In the genomic region with DNA sequence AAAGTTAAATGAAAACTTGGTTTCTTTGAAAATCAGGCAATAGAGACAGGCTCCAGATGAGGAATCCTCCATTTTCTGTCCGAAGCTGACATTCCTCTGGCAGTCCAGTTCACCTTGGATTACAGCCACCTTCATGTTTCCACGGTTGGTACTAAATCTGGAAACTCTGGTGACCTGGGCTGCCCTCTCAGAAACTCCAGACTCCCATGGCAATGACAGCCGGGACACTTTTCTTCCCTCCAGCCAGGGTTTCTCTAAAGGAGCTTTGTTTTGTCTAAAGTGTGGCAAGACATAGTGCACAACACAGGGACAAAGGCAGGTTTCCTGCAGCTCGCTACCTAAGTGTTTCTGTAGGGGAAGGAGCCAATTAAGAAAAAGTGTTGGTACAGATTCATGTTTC, we compare ENCODE assay signal across 21 cellular contexts. TPM values are rescaled to one million over a fixed set of nuclear protein-coding genes. Genes with fewer than 3 reads are reported as not detected.
DNase-seq lines count a peak whose midpoint lies in the region; ATAC-seq and TF ChIP-seq lines count a peak whose summit lies in the region.
"Had no signal": no experiment of that assay in that cellular context is flagged by ENCODE, and none has a peak within 500 bp of the region (broad histone marks: within the 10 kb centered on the region; RNA-seq: fewer than 3 reads in every experiment).

No MANE protein-coding gene starts in this region.

- H3K27me3 Mint-ChIP-seq in naive thymus-derived CD4-positive, alpha-beta T cell = no peaks in the 10 kb centered on the region
- H3K27me3 Mint-ChIP-seq in H9 (ENCODE audit: low read depth) = no peaks in the 10 kb centered on the region
- H3K27me3 Mint-ChIP-seq: activated CD4-positive, alpha-beta T cell treated with anti-CD3 and anti-CD28 coated beads, Interleukin-2, amount 10 ng/mL, durations not matched to agents 24 days and 14 days had no signal

- peak overlapping the region in 8 of 9 donors; percentile 21 to 82 (median 48) for H3K27ac Mint-ChIP-seq in naive thymus-derived CD4-positive, alpha-beta T cell
- H3K27ac Mint-ChIP-seq in H9 = no peak overlapping the region; a peak in 1 of 7 replicates
- H3K27ac Mint-ChIP-seq: activated CD4-positive, alpha-beta T cell treated with anti-CD3 and anti-CD28 coated beads, Interleukin-2, amount 10 ng/mL, durations not matched to agents 24 days and 14 days had no signal

- no peak overlapping the region for H3K9ac ChIP-seq in Karpas-422 (ENCODE audit: low read length)
- no peak overlapping the region for H3K9ac ChIP-seq in H9 (ENCODE audit: extremely low read depth, insufficient read length, low read length)

- H3K4me3 ChIP-seq in AG10803 (ENCODE audit: low read length) (0 out of 2 replicates have a peak overlapping the region, but pooled peaks have one; percentile 10), Karpas-422 (ENCODE audit: low read length) (no peak overlapping the region), fibroblast of the aortic adventitia (ENCODE audit: low read depth, low read length) (no peak overlapping the region)
- H3K4me3 ChIP-seq in naive thymus-derived CD4-positive, alpha-beta T cell (ENCODE audit: low read length) = no peak overlapping the region
- H3K4me3 ChIP-seq: esophagus squamous epithelium had no signal

- POLR2A ChIA-PET in naive thymus-derived CD4-positive, alpha-beta T cell (lab: Charles Lee) = interaction anchor here (0.7 to 0.8 kb wide), 3 partner anchors 15 to 1269 kb away, joined by 3 to 5 read pairs (median 4); no protein-coding TSS in a partner anchor

- H3K4ac ChIP-seq in H9 (ENCODE audit: low read depth, low read length) = no peak overlapping the region

- no peak overlapping the region for H2BK15ac ChIP-seq in H9 (ENCODE audit: low read depth, low read length)

- H4K91ac ChIP-seq in H9 (ENCODE audit: insufficient read length, low read depth, low read length) = no peak overlapping the region

- H3K79me1 ChIP-seq in H9 (ENCODE audit: insufficient read depth, low read depth, low read length, poor library complexity, severe bottlenecking) = no peaks in the 10 kb centered on the region

- TF ChIP-seq CTCF in AG10803 (conservative IDR thresholded peaks at IDR 0.05; ENCODE audit: low read length) (no peak), fibroblast of the aortic adventitia (IDR thresholded peaks at IDR 0.05; ENCODE audit: insufficient read depth, low read length) (no peak), H9 (conservative IDR thresholded peaks at IDR 0.05) (no peak)

- H3K4me3 Mint-ChIP-seq in naive thymus-derived CD4-positive, alpha-beta T cell = no peak overlapping the region
- no peak overlapping the region for H3K4me3 Mint-ChIP-seq in H9
- H3K4me3 Mint-ChIP-seq: activated CD4-positive, alpha-beta T cell treated with anti-CD3 and anti-CD28 coated beads, Interleukin-2, amount 10 ng/mL, durations not matched to agents 24 days and 14 days; activated T-cell treated with anti-CD3 and anti-CD28 coated beads, Interleukin-2, amount 50 U/mL, for 4 hours had no signal

- no peak overlapping the region for H3K23ac ChIP-seq in H9 (ENCODE audit: insufficient read length, low read depth, low read length)

- H3K36me3 Mint-ChIP-seq in naive thymus-derived CD4-positive, alpha-beta T cell = peaks cover 5 to 49% (median 33%) of the 10 kb centered on the region in 5 donors
- H3K36me3 Mint-ChIP-seq in H9 (ENCODE audit: insufficient read depth in 1 of 3, low read depth in 3 of 3) = peaks cover 10 to 16% (median 16%) of the 10 kb centered on the region in 3 experiments; a peak in 6 of 7 replicates

- H3K79me2 ChIP-seq in Karpas-422 (ENCODE audit: low read length) (no peaks in the 10 kb centered on the region), H9 (ENCODE audit: insufficient read depth, low read length) (no peaks in the 10 kb centered on the region)

- no peak overlapping the region for H4K5ac ChIP-seq in H9 (ENCODE audit: insufficient read length, low read depth, low read length)

- H3K9me3 ChIP-seq in Karpas-422 (ENCODE audit: low read length) = no peaks in the 10 kb centered on the region
- H3K9me3 ChIP-seq in naive thymus-derived CD4-positive, alpha-beta T cell (ENCODE audit: control insufficient read depth in 2 of 3, low read length in 3 of 3) = no peaks in the 10 kb centered on the region
- H3K9me3 ChIP-seq in H9 (ENCODE audit: control insufficient read depth, low read depth, low read length) = no peaks in the 10 kb centered on the region
- H3K9me3 ChIP-seq: esophagus squamous epithelium had no signal

- CTCF ChIA-PET in naive thymus-derived CD4-positive, alpha-beta T cell (lab: Charles Lee) = interaction anchor here (0.5 to 0.6 kb wide), 2 partner anchors 174 to 589 kb away, joined by 3 to 13 read pairs; no protein-coding TSS in a partner anchor

- H4K20me1 ChIP-seq in Karpas-422 (ENCODE audit: insufficient read depth, low read depth, low read length) (no peaks in the 10 kb centered on the region), H9 (ENCODE audit: control insufficient read depth, insufficient read depth, insufficient read length) (no peaks in the 10 kb centered on the region)

- intact Hi-C loops in naive thymus-derived CD4-positive, alpha-beta T cell (cut with micrococcal nuclease) = loop anchor here in 1 of 2 donors (5.0 kb wide), 1 partner anchor 40 kb away; the partner anchor contains the start of gene NLRC3

- no peak overlapping the region for H2BK12ac ChIP-seq in H9 (ENCODE audit: insufficient read length, low read depth, low read length)

- no peaks in the 10 kb centered on the region for H3K9me2 ChIP-seq in Karpas-422 (replicated peaks; ENCODE audit: insufficient read depth, low read length)

- no peak overlapping the region for H3T11ph ChIP-seq in H9 (ENCODE audit: low read length)

- H2BK5ac ChIP-seq in H9 (ENCODE audit: insufficient read length, low read length) = no peak overlapping the region

- H3K27ac ChIP-seq in Karpas-422 (ENCODE audit: low read length) (peak overlapping the region; percentile 68), H9 (ENCODE audit: insufficient read length, low read depth, low read length) (no peak overlapping the region)
- peak overlapping the region; percentile 27 for H3K27ac ChIP-seq in naive thymus-derived CD4-positive, alpha-beta T cell (ENCODE audit: low read depth, low read length)

- peaks cover 9% of the 10 kb centered on the region for H3K36me3 ChIP-seq in Karpas-422 (ENCODE audit: insufficient read depth, low read length)
- peaks cover 0 to 78% (median 26%) of the 10 kb centered on the region in 3 experiments for H3K36me3 ChIP-seq in naive thymus-derived CD4-positive, alpha-beta T cell (ENCODE audit: control insufficient read depth in 2 of 3, insufficient read depth in 3 of 3, low read length in 3 of 3)

- H2AK5ac ChIP-seq in H9 (ENCODE audit: insufficient read length, low read length) = no peak overlapping the region

- WGBS in H9 (ENCODE audit: extremely low coverage, insufficient read length, low lambda C conversion rate) = no CpG with 5 or more reads among the region's 4 CpGs

- H3K9me3 Mint-ChIP-seq in naive thymus-derived CD4-positive, alpha-beta T cell = no peaks in the 10 kb centered on the region
- H3K9me3 Mint-ChIP-seq in H9 = no peaks in the 10 kb centered on the region
- H3K9me3 Mint-ChIP-seq: activated CD4-positive, alpha-beta T cell treated with anti-CD3 and anti-CD28 coated beads, Interleukin-2, amount 10 ng/mL, durations not matched to agents 24 days and 14 days; activated T-cell treated with anti-CD3 and anti-CD28 coated beads, Interleukin-2, amount 50 U/mL, for 4 hours had no signal

- H3K4me1 Mint-ChIP-seq in naive thymus-derived CD4-positive, alpha-beta T cell = peaks cover 4 to 19% (median 11%) of the 10 kb centered on the region in 7 donors
- H3K4me1 Mint-ChIP-seq in H9 = peaks cover 7 to 8% of the 10 kb centered on the region in 2 experiments
- H3K4me1 Mint-ChIP-seq: activated CD4-positive, alpha-beta T cell treated with anti-CD3 and anti-CD28 coated beads, Interleukin-2, amount 10 ng/mL, durations not matched to agents 24 days and 14 days had no signal

- no peak overlapping the region for H3K56ac ChIP-seq in H9 (ENCODE audit: insufficient read length, low read depth, low read length)

- no peak overlapping the region for H4K8ac ChIP-seq in H9 (replicated peaks; ENCODE audit: insufficient read length, low read depth, low read length)

- H2AFZ ChIP-seq in Karpas-422 (ENCODE audit: low read length) (no peak overlapping the region), H9 (ENCODE audit: low read length) (no peak overlapping the region)

- H3K14ac ChIP-seq in H9 (ENCODE audit: insufficient read depth, low read length) = no peak overlapping the region

- DNase-seq in AG10803 (ENCODE audit: low read depth) (peak; percentile 58), Karpas-422 (no peak), fibroblast of the aortic adventitia (ENCODE audit: low read depth) (peak; percentile 30), H9 (no peak)
- no peak for DNase-seq in naive thymus-derived CD4-positive, alpha-beta T cell
- DNase-seq: activated CD4-positive, alpha-beta T cell treated with anti-CD3 and anti-CD28 coated beads, Interleukin-2, amount 10 ng/mL, durations not matched to agents 24 days and 14 days; activated T-cell treated with anti-CD3 and anti-CD28 coated beads, Interleukin-2, amount 50 U/mL, for 4 hours; dermis blood vessel endothelial cell; DMS79; esophagus squamous epithelium; NCI-H1930; NCI-H526 treated with DMSO at 0.1 percent for 48 hours; T-helper 1 cell had no signal

- H2BK120ac ChIP-seq in H9 (ENCODE audit: low read depth, low read length, poor library complexity, severe bottlenecking) = no peak overlapping the region

- no peak overlapping the region for H3K18ac ChIP-seq in H9 (ENCODE audit: insufficient read length, low read depth, low read length)

- no peak for ATAC-seq in naive thymus-derived CD4-positive, alpha-beta T cell
- ATAC-seq in GM21360 (IDR thresholded peaks at IDR 0.05; ENCODE audit: unreplicated experiment) (no peak), HG02571 (IDR thresholded peaks at IDR 0.05; ENCODE audit: unreplicated experiment) (no peak), HG03045 (IDR thresholded peaks at IDR 0.05; ENCODE audit: unreplicated experiment) (no peak)
- ATAC-seq: activated T-cell treated with anti-CD3 and anti-CD28 coated beads, Interleukin-2, amount 50 U/mL, for 4 hours had no signal

- H3K4me1 ChIP-seq in Karpas-422 (ENCODE audit: low read length) (peaks cover 13% of the 10 kb centered on the region), H9 (ENCODE audit: insufficient read depth, low read length) (no peaks in the 10 kb centered on the region)
- H3K4me1 ChIP-seq in naive thymus-derived CD4-positive, alpha-beta T cell (ENCODE audit: control insufficient read depth in 2 of 2, insufficient read depth in 2 of 2, low read length in 2 of 2) = no peaks in the 10 kb centered on the region

- no peak overlapping the region for H2BK20ac ChIP-seq in H9 (ENCODE audit: low read depth, low read length, poor library complexity, severe bottlenecking)

- no peaks in the 10 kb centered on the region for H3K27me3 ChIP-seq in Karpas-422 (ENCODE audit: low read length)
- H3K27me3 ChIP-seq in naive thymus-derived CD4-positive, alpha-beta T cell (ENCODE audit: control insufficient read depth in 2 of 2, insufficient read depth in 2 of 2, low read length in 2 of 2) = no peaks in the 10 kb centered on the region
- H3K27me3 ChIP-seq in H9 (ENCODE audit: insufficient read depth, low read length) = no peaks in the 10 kb centered on the region
- H3K27me3 ChIP-seq: esophagus squamous epithelium had no signal

- H3K23me2 ChIP-seq in H9 (ENCODE audit: insufficient read length, low read depth, low read length, poor library complexity, severe bottlenecking) = no peaks in the 10 kb centered on the region

- H3K4me2 ChIP-seq in Karpas-422 (ENCODE audit: low read depth, low read length, poor library complexity, severe bottlenecking) (peak overlapping the region; percentile 34), H9 (ENCODE audit: insufficient read depth, insufficient read length, low read length) (no peak overlapping the region)

RNA-seq across cellular contexts. Expression of gene CLUAP1, which starts 36.0 kb away (rescaled TPM):
- 21.6 and 29.4 TPM in 2 replicates for total RNA-seq in Karpas-422 (2014; rRNA removed; shearing (Covaris generic); ENCODE audit: low replicate concordance)
- 20.9 and 105 TPM in 2 replicates for total RNA-seq in fibroblast of the aortic adventitia (ENCODE audit: low replicate concordance)
- total RNA-seq in naive thymus-derived CD4-positive, alpha-beta T cell = 10 to 100 TPM; 16.9 to 33.2 (median 28.0) TPM
- polyA plus RNA-seq in naive thymus-derived CD4-positive, alpha-beta T cell = 10 to 100 TPM; 31.5 to 44.2 TPM
- 10.6 and 13.4 TPM in 2 replicates for total RNA-seq in H9 (2021)

RNA-seq across cellular contexts. Expression of gene NLRC3, which starts 40.4 kb away (rescaled TPM):
- total RNA-seq in Karpas-422 (2014; rRNA removed; shearing (Covaris generic); ENCODE audit: low replicate concordance) = 22.4 and 31.5 TPM in 2 replicates
- not detected in 2 replicates for total RNA-seq in fibroblast of the aortic adventitia (ENCODE audit: low replicate concordance)
- total RNA-seq in naive thymus-derived CD4-positive, alpha-beta T cell = 10 to 100 TPM; 64.1 to 91.3 (median 87.3) TPM
- polyA plus RNA-seq in naive thymus-derived CD4-positive, alpha-beta T cell = 10 to 100 TPM; 22.2 to 40.1 TPM
- total RNA-seq in H9 (2021) = 0.44 TPM in 2 replicates
- total RNA-seq: M059J had no signal
- polyA plus RNA-seq: BJ had no signal

RNA-seq across cellular contexts. Expression of gene C16orf90, which starts 41.6 kb away (rescaled TPM):
- total RNA-seq in Karpas-422 (2014; rRNA removed; shearing (Covaris generic); ENCODE audit: low replicate concordance) = not detected in 2 replicates
- not detected in 2 replicates for total RNA-seq in fibroblast of the aortic adventitia (ENCODE audit: low replicate concordance)
- not detected for total RNA-seq in naive thymus-derived CD4-positive, alpha-beta T cell
- not detected for polyA plus RNA-seq in naive thymus-derived CD4-positive, alpha-beta T cell
- total RNA-seq in H9 (2021) = not detected in 2 replicates
- total RNA-seq: activated CD4-positive, alpha-beta T cell treated with anti-CD3 and anti-CD28 coated beads, Interleukin-2, amount 10 ng/mL, durations not matched to agents 24 days and 14 days; activated T-cell treated with anti-CD3 and anti-CD28 coated beads, Interleukin-2, amount 50 U/mL, for 4 hours; dermis blood vessel endothelial cell; esophagus squamous epithelium; M059J; mesenteric fat pad; posterior vena cava; RPMI7951 had no signal
- polyA plus RNA-seq: BJ had no signal

Comparison
In these comparisons a context has a peak if more than half of its experiments do, and no peak if none do; other contexts are left out.
1. DNase-seq: peak in AG10803 (single experiment) and fibroblast of the aortic adventitia (single experiment); none in Karpas-422 (single experiment), naive thymus-derived CD4-positive, alpha-beta T cell (0 of 9) and H9 (single experiment).
2. H3K27ac Mint-ChIP-seq: peak in naive thymus-derived CD4-positive, alpha-beta T cell (8 of 9); none in H9 (0 of 3).
3. RNA of gene NLRC3, which starts 40.4 kb away (total RNA-seq): 64.1 to 91.3 TPM in naive thymus-derived CD4-positive, alpha-beta T cell and 22.4 to 31.5 TPM in Karpas-422; 0.44 TPM in H9 and not detected in fibroblast of the aortic adventitia; every median in the first group is over 10 times any median in the second.